ENCODE assay signal across 16 cellular contexts in the genomic region with DNA sequence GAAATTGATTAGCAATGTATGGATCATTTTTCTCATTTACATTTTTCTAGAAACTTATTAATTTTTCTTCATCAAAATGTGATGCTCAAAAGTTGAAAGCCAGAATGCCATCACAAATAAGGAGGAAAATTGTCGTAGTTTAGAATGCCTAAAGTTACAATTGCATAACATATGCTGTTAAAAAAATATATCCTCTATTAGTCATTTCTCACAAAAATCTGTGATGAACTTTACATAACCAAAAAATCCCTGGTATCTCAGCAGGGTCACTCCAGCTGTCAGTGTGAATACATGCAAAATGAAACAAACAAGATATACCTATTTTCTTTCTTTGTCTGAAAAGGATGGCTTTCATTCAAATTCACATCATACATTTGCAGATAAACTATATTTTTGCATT.
A peak's percentile ranks its signal among the peaks of the same experiment; 100 is the strongest.
DNase-seq lines count a peak whose midpoint lies in the region; ATAC-seq and TF ChIP-seq lines count a peak whose summit lies in the region.
"Had no signal": no experiment of that assay in that cellular context is flagged by ENCODE, and none has a peak within 500 bp of the region (broad histone marks: within the 10 kb centered on the region; RNA-seq: fewer than 3 reads in every experiment).

No MANE protein-coding gene starts in this region.

- H3K4me2 ChIP-seq in trophoblast cell (ENCODE audit: low read length), result no peak overlapping the region

- no peak overlapping the region for H3K23ac ChIP-seq in trophoblast cell (ENCODE audit: low read length)

- no peak overlapping the region for H2AK5ac ChIP-seq in trophoblast cell (ENCODE audit: low read length)

- H3K18ac ChIP-seq in trophoblast cell (ENCODE audit: low read length), result no peak overlapping the region

- no peak overlapping the region for H3K27ac ChIP-seq in trophoblast cell (ENCODE audit: low read depth, low read length)
- H3K27ac ChIP-seq: SJSA1 had no signal

- H2BK12ac ChIP-seq in trophoblast cell (ENCODE audit: low read length), result no peak overlapping the region

- ATAC-seq in GM21576 (IDR thresholded peaks at IDR 0.05; ENCODE audit: unreplicated experiment) (no peak), HG02870 (IDR thresholded peaks at IDR 0.05; ENCODE audit: unreplicated experiment) (no peak), GM18870 (IDR thresholded peaks at IDR 0.05; ENCODE audit: unreplicated experiment) (no peak)

- H2BK120ac ChIP-seq in trophoblast cell (ENCODE audit: insufficient read depth, low read length, poor library complexity), result no peak overlapping the region

- H3K79me2 ChIP-seq in trophoblast cell (ENCODE audit: control insufficient read depth, insufficient read depth, low read length, poor library complexity), result no peaks in the 10 kb centered on the region

- H3K4me1 ChIP-seq in trophoblast cell (ENCODE audit: control insufficient read depth in 1 of 2, insufficient read depth in 2 of 2, low read length in 2 of 2), result no peaks in the 10 kb centered on the region
- H3K4me1 ChIP-seq: Caco-2, SJSA1 had no signal

- no peak overlapping the region for H3K14ac ChIP-seq in trophoblast cell (ENCODE audit: low read length)

- no peak overlapping the region for H3K9ac ChIP-seq in trophoblast cell (ENCODE audit: low read length)

- no peak overlapping the region for H4K91ac ChIP-seq in trophoblast cell (ENCODE audit: low read depth, low read length)

- no peak overlapping the region for H2BK5ac ChIP-seq in trophoblast cell (ENCODE audit: low read depth, low read length, poor library complexity)

- no peaks in the 10 kb centered on the region for H3K36me3 ChIP-seq in trophoblast cell (ENCODE audit: control insufficient read depth in 1 of 2, insufficient read depth in 2 of 2, low read length in 2 of 2)
- H3K36me3 ChIP-seq: SJSA1 had no signal

- H3K4me3 ChIP-seq in astrocyte of the spinal cord (ENCODE audit: low read depth, low read length) (no peak overlapping the region), trophoblast cell (ENCODE audit: low read depth, low read length) (no peak overlapping the region)
- H3K4me3 ChIP-seq: SJSA1 had no signal

- DNase-seq in EH (ENCODE audit: low read depth) (peak; percentile 45), HS-27A (ENCODE audit: low read depth) (peak; percentile 3), astrocyte of the spinal cord (ENCODE audit: low read depth, low spot score) (peak; percentile 6), trophoblast cell (peak; percentile 3 to 79), hepatic stellate cell (ENCODE audit: low spot score) (no peak)
- DNase-seq: C1 segment of cervical spinal cord; Caco-2; MV-4-11; NCI-H1436; NCI-H69; NK-92 treated with Interleukin-12 subunit alpha and Interleukin-12 subunit beta, amount 100 ng/mL, for 24 hours; T-helper 1 cell had no signal

- H3K9me3 ChIP-seq in trophoblast cell (ENCODE audit: insufficient read depth, low read depth, low read length), result no peaks in the 10 kb centered on the region
- H3K9me3 ChIP-seq: Caco-2, SJSA1 had no signal

- no peaks in the 10 kb centered on the region for H3K27me3 ChIP-seq in trophoblast cell (ENCODE audit: insufficient read depth, low read length)
- H3K27me3 ChIP-seq: SJSA1 had no signal

- H4K8ac ChIP-seq in trophoblast cell (ENCODE audit: low read depth, low read length), result no peak overlapping the region

- H3K4ac ChIP-seq in trophoblast cell (ENCODE audit: low read depth, low read length), result no peak overlapping the region

- no peak overlapping the region for H4K12ac ChIP-seq in trophoblast cell (ENCODE audit: low read depth, low read length)

- in situ Hi-C loops in astrocyte of the spinal cord (cut with HindIII; ENCODE audit: low sequenced_read_pairs), result no loop called here

- no peak overlapping the region for H2AFZ ChIP-seq in trophoblast cell (ENCODE audit: insufficient read depth, low read length, poor library complexity)

- H3K79me1 ChIP-seq in trophoblast cell (ENCODE audit: low read length), result no peaks in the 10 kb centered on the region

- WGBS in trophoblast cell (ENCODE audit: extremely low coverage, insufficient coverage, insufficient read length), result no CpG with 5 or more reads among the region's 1 CpG

- TF ChIP-seq CTCF in astrocyte of the spinal cord (IDR thresholded peaks at IDR 0.05; ENCODE audit: low read depth, low read length), result no peak
